In genomic region chr16:49712567-49712966, GRCh38 we compare ENCODE assay signal across 1 cellular context.
TF ChIP-seq lines count a peak whose summit lies in the region.

No MANE protein-coding gene starts in this region.

TF ChIP-seq in H1, 55 proteins besides CTCF, POLR2A, EP300 and RAD21 (continued from another document):
- no peak for TF ChIP-seq CHD2 (IDR thresholded peaks at IDR 0.05; ENCODE audit: low read length)
- TF ChIP-seq KDM1A (IDR thresholded peaks at IDR 0.05; ENCODE audit: borderline replicate concordance, low read length): no peak
- no peak for TF ChIP-seq YY1 (IDR thresholded peaks at IDR 0.05; ENCODE audit: low read depth, low read length)
- no peak for TF ChIP-seq SRF (IDR thresholded peaks at IDR 0.05; ENCODE audit: low read depth, low read length)
- no peak for TF ChIP-seq CTBP2 (IDR thresholded peaks at IDR 0.05; ENCODE audit: borderline replicate concordance, insufficient read depth, insufficient read length, low read length)
- TF ChIP-seq EZH2 (IDR thresholded peaks at IDR 0.05; ENCODE audit: low read depth, low read length, severe bottlenecking): no peak
- TF ChIP-seq SIX5 (IDR thresholded peaks at IDR 0.05; ENCODE audit: low read depth, low read length): no peak
- no peak for TF ChIP-seq TEAD4 (IDR thresholded peaks at IDR 0.05; ENCODE audit: low read depth, low read length)
